In the genomic region with DNA sequence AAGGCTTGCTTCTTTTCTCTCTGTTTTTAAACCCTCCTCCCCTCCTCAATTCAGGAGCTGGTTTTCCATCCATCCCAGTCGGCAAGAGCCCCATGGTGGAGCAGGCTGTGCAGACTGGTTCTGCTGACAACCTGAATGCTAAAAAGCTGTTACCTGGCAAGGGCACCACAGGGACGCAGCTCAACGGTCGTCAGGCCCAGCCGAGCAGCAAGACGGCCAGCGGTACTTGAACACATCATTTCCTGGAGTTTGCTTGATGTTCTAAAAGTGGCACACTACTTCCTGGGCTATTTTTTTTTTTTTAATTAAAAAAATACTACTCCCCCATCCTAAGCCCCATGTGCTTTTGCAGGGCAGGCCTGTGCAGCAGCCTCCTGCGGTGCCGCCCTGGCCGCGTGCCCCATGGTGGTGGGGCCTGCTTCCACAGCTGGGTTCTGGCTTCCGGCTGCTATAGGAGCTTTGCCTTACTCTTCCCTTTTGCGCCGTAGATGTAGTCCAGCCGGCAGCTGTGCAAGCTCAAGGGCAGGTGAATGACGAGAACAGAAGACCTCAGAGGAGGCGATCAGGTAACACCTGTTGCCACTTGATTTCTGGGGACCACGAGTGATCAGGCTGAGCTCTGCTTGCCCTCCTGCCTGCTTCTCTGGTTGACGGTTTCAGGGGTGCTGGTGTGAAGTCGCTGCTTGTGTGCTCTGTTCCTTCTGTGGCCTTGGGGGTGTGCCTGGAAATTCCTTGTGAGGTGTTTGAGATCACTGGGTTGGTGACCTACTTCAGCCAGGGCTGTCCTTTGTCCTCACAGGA, we compare ENCODE assay signal across 1 cellular context.
A peak's percentile ranks its signal among the peaks of the same experiment; 100 is the strongest.
TF ChIP-seq lines count a peak whose summit lies in the region.

No MANE protein-coding gene starts in this region.

TF ChIP-seq in HepG2, 621 proteins besides CTCF, POLR2A, EP300 and RAD21:
- TF ChIP-seq POLR2G (IDR thresholded peaks at IDR 0.05; ENCODE audit: low read depth, low read length) (0 out of 2 replicates have a peak, but pooled peaks have one; percentile 0), MTA1 (CRISPR knock-in tag; IDR thresholded peaks at IDR 0.05; ENCODE audit: borderline replicate concordance) (0 out of 2 replicates have a peak, but pooled peaks have one; percentile 40), ZNF768 (CRISPR knock-in tag; IDR thresholded peaks at IDR 0.05) (peak; percentile 32; the same call in 1 of the 2 replicates), HCFC1 (IDR thresholded peaks at IDR 0.05; ENCODE audit: low read depth, low read length) (no peak), ZC3H4 (CRISPR knock-in tag; IDR thresholded peaks at IDR 0.05; ENCODE audit: borderline replicate concordance) (no peak), RBM22 (optimal IDR thresholded peaks at IDR 0.05; ENCODE audit: low read length) (peak; percentile 46), RBFOX2 (IDR thresholded peaks at IDR 0.05; ENCODE audit: low read depth, low read length) (0 out of 2 replicates have a peak, but pooled peaks have one; percentile 25), ZNF501 (CRISPR knock-in tag; IDR thresholded peaks at IDR 0.05) (no peak)
- TF ChIP-seq, protein P1, sequence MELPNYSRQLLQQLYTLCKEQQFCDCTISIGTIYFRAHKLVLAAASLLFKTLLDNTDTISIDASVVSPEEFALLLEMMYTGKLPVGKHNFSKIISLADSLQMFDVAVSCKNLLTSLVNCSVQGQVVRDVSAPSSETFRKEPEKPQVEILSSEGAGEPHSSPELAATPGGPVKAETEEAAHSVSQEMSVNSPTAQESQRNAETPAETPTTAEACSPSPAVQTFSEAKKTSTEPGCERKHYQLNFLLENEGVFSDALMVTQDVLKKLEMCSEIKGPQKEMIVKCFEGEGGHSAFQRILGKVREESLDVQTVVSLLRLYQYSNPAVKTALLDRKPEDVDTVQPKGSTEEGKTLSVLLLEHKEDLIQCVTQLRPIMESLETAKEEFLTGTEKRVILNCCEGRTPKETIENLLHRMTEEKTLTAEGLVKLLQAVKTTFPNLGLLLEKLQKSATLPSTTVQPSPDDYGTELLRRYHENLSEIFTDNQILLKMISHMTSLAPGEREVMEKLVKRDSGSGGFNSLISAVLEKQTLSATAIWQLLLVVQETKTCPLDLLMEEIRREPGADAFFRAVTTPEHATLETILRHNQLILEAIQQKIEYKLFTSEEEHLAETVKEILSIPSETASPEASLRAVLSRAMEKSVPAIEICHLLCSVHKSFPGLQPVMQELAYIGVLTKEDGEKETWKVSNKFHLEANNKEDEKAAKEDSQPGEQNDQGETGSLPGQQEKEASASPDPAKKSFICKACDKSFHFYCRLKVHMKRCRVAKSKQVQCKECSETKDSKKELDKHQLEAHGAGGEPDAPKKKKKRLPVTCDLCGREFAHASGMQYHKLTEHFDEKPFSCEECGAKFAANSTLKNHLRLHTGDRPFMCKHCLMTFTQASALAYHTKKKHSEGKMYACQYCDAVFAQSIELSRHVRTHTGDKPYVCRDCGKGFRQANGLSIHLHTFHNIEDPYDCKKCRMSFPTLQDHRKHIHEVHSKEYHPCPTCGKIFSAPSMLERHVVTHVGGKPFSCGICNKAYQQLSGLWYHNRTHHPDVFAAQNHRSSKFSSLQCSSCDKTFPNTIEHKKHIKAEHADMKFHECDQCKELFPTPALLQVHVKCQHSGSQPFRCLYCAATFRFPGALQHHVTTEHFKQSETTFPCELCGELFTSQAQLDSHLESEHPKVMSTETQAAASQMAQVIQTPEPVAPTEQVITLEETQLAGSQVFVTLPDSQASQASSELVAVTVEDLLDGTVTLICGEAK (IDR thresholded peaks at IDR 0.05), result no peak
- TF ChIP-seq, protein P1 (CRISPR knock-in tag; IDR thresholded peaks at IDR 0.05), result no peak
- TF ChIP-seq, protein P2, sequence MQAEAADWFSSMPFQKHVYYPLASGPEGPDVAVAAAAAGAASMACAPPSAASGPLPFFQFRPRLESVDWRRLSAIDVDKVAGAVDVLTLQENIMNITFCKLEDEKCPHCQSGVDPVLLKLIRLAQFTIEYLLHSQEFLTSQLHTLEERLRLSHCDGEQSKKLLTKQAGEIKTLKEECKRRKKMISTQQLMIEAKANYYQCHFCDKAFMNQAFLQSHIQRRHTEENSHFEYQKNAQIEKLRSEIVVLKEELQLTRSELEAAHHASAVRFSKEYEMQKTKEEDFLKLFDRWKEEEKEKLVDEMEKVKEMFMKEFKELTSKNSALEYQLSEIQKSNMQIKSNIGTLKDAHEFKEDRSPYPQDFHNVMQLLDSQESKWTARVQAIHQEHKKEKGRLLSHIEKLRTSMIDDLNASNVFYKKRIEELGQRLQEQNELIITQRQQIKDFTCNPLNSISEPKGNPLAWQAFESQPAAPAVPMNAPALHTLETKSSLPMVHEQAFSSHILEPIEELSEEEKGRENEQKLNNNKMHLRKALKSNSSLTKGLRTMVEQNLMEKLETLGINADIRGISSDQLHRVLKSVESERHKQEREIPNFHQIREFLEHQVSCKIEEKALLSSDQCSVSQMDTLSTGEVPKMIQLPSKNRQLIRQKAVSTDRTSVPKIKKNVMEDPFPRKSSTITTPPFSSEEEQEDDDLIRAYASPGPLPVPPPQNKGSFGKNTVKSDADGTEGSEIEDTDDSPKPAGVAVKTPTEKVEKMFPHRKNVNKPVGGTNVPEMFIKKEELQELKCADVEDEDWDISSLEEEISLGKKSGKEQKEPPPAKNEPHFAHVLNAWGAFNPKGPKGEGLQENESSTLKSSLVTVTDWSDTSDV (CRISPR knock-in tag; IDR thresholded peaks at IDR 0.05), result 0 out of 2 replicates have a peak, but pooled peaks have one; percentile 36
- TF ChIP-seq, protein P3, sequence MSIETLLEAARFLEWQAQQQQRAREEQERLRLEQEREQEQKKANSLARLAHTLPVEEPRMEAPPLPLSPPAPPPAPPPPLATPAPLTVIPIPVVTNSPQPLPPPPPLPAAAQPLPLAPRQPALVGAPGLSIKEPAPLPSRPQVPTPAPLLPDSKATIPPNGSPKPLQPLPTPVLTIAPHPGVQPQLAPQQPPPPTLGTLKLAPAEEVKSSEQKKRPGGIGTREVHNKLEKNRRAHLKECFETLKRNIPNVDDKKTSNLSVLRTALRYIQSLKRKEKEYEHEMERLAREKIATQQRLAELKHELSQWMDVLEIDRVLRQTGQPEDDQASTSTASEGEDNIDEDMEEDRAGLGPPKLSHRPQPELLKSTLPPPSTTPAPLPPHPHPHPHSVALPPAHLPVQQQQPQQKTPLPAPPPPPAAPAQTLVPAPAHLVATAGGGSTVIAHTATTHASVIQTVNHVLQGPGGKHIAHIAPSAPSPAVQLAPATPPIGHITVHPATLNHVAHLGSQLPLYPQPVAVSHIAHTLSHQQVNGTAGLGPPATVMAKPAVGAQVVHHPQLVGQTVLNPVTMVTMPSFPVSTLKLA (IDR thresholded peaks at IDR 0.05), result peak; percentile 23; the same call in 1 of the 2 replicates
